21 cellular contexts compared by ENCODE assay signal in the genomic region with DNA sequence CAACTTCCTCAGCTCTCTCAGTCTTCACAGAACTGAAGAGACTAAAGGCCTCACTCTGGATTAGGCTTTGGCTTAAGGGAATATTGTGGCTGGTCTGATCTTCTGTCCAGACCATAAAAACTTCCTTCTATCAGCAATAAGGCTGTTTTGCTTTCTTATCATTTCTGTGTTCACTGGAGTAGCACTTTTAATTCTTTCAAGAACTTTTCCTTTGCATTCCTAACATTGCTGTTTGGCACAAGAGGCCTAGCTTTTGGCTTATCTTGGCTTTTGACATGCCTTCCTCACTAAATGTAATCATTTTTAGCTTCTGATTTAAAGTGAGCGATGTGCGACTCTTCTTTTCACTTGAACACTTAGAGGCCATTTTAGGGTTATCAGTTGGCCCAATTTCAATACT.
"Had no signal": no experiment of that assay in that cellular context is flagged by ENCODE, and none has a peak within 500 bp of the region (broad histone marks: within the 10 kb centered on the region; RNA-seq: fewer than 3 reads in every experiment).

No MANE protein-coding gene starts in this region.

- H3K4me3 Mint-ChIP-seq: activated naive CD8-positive, alpha-beta T cell treated with anti-CD3 and anti-CD28 coated beads for 36 hours; memory B cell; naive thymus-derived CD8-positive, alpha-beta T cell; stimulated activated naive CD8-positive, alpha-beta T cell treated with anti-CD3 and anti-CD28 coated beads, Interleukin-15, amount 100 ng/mL, for 72 hours; type B pancreatic cell had no signal

- DNase-seq: activated CD4-positive, CD25-positive, alpha-beta regulatory T cell treated with anti-CD3 and anti-CD28 coated beads, Interleukin-2, amount 50 U/mL, for 72 hours; activated naive CD8-positive, alpha-beta T cell treated with anti-CD3 and anti-CD28 coated beads for 36 hours; dermis blood vessel endothelial cell; hypothalamus; left ventricle myocardium inferior; naive thymus-derived CD8-positive, alpha-beta T cell; ovary; right lobe of liver; small intestine; stimulated activated CD4-positive, alpha-beta T cell treated with anti-CD3 and anti-CD28 coated beads, Interleukin-4, amount 100 ng/mL, for 1 hour; stimulated activated naive CD8-positive, alpha-beta T cell treated with anti-CD3 and anti-CD28 coated beads, Interleukin-15, amount 100 ng/mL, for 72 hours; SW 1271; T-helper 2 cell had no signal

- ATAC-seq: naive thymus-derived CD8-positive, alpha-beta T cell; right lobe of liver; stimulated activated naive CD8-positive, alpha-beta T cell treated with anti-CD3 and anti-CD28 coated beads, Interleukin-15, amount 100 ng/mL, for 72 hours had no signal

- H3K27me3 ChIP-seq: ovary, right lobe of liver, SJSA1, suprapubic skin had no signal

- H3K27ac ChIP-seq: left ventricle myocardium inferior, ovary, right lobe of liver, SJSA1, suprapubic skin, VCaP had no signal

- H3K27ac Mint-ChIP-seq: activated naive CD8-positive, alpha-beta T cell treated with anti-CD3 and anti-CD28 coated beads for 36 hours; memory B cell; naive thymus-derived CD8-positive, alpha-beta T cell; stimulated activated naive CD8-positive, alpha-beta T cell treated with anti-CD3 and anti-CD28 coated beads, Interleukin-15, amount 100 ng/mL, for 72 hours; type B pancreatic cell had no signal

- H3K4me1 Mint-ChIP-seq: activated naive CD8-positive, alpha-beta T cell treated with anti-CD3 and anti-CD28 coated beads for 36 hours; memory B cell; naive thymus-derived CD8-positive, alpha-beta T cell; stimulated activated naive CD8-positive, alpha-beta T cell treated with anti-CD3 and anti-CD28 coated beads, Interleukin-15, amount 100 ng/mL, for 72 hours had no signal

- H3K27me3 Mint-ChIP-seq: activated naive CD8-positive, alpha-beta T cell treated with anti-CD3 and anti-CD28 coated beads for 36 hours; memory B cell; naive thymus-derived CD8-positive, alpha-beta T cell; stimulated activated naive CD8-positive, alpha-beta T cell treated with anti-CD3 and anti-CD28 coated beads, Interleukin-15, amount 100 ng/mL, for 72 hours; type B pancreatic cell had no signal

- H3K9me3 ChIP-seq: left ventricle myocardium inferior, ovary, right lobe of liver, SJSA1, suprapubic skin had no signal

- H3K4me1 ChIP-seq: left ventricle myocardium inferior, right lobe of liver, SJSA1, suprapubic skin had no signal

- H3K36me3 ChIP-seq: left ventricle myocardium inferior, ovary, right lobe of liver, SJSA1 had no signal

- FAIRE-seq: bronchial epithelial cell, frontal cortex, keratinocyte, small intestine had no signal

- H3K4me3 ChIP-seq: left ventricle myocardium inferior, ovary, right lobe of liver, SJSA1, suprapubic skin had no signal

- H3K9me3 Mint-ChIP-seq: activated naive CD8-positive, alpha-beta T cell treated with anti-CD3 and anti-CD28 coated beads for 36 hours; memory B cell; naive thymus-derived CD8-positive, alpha-beta T cell; stimulated activated naive CD8-positive, alpha-beta T cell treated with anti-CD3 and anti-CD28 coated beads, Interleukin-15, amount 100 ng/mL, for 72 hours; type B pancreatic cell had no signal
